ENCODE assay signal across 19 cellular contexts in the genomic region with DNA sequence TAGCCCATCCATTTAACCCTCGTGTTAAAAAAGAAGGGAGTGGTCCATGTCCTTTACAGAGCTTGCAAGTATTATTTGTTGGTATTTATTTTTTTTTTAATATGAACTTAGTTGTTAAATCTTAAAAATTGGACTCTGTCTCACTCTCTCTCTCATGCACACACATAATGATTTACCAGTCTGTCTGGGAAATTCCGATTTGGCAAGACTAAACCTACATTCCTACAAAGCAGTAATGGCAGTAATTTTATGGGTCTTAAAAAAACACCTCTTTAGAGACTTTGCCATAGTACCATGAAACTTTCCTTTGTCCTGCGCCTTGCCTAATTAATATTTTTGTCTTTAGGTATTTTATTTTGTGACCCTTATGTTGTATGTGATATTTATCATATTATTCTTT.
DNase-seq lines count a peak whose midpoint lies in the region; ATAC-seq, FAIRE-seq and TF ChIP-seq lines count a peak whose summit lies in the region.
"Had no signal": no experiment of that assay in that cellular context is flagged by ENCODE, and none has a peak within 500 bp of the region (broad histone marks: within the 10 kb centered on the region; RNA-seq: fewer than 3 reads in every experiment).

No MANE protein-coding gene starts in this region.

- TF ChIP-seq CTCF in epithelial cell of proximal tubule (conservative IDR thresholded peaks at IDR 0.05; ENCODE audit: low read depth, low read length) = no peak

- DNase-seq in epithelial cell of proximal tubule (ENCODE audit: low read depth) = peak; percentile 70
- DNase-seq in kidney glomerular epithelial cell (lab: John Stamatoyannopoulos, UW) = peak; percentile 44
- peak; percentile 86 for DNase-seq in renal cortical epithelial cell (ENCODE audit: low read depth)
- DNase-seq in NCI-H1105 treated with DMSO at 0.1 percent for 48 hours (lab: John Stamatoyannopoulos, UW) = no peak
- DNase-seq in AG08396 (ENCODE audit: low spot score) = no peak
- DNase-seq: BE2C; C1 segment of cervical spinal cord; CD4-positive, CD25-positive, alpha-beta regulatory T cell; CD8-positive, alpha-beta memory T cell; COR-L47; HFFc6 had no signal

- H3K4me3 ChIP-seq in epithelial cell of proximal tubule (ENCODE audit: low read depth, low read length) = no peak overlapping the region
- H3K4me3 ChIP-seq: GM23338 had no signal

- FAIRE-seq in A204.1 (lab: Jason Lieb, UNC) = peak; percentile 68
- FAIRE-seq: D721Med, G401.6, GM12891, H54 had no signal

- no peak for ATAC-seq in GM18502 (IDR thresholded peaks at IDR 0.05; ENCODE audit: poor library complexity, unreplicated experiment)
- ATAC-seq: GM23338, HCT116 had no signal

Comparison
In these comparisons a context has a peak if more than half of its experiments do, and no peak if none do; other contexts are left out.
1. DNase-seq: peak in epithelial cell of proximal tubule (single experiment), kidney glomerular epithelial cell (single experiment) and renal cortical epithelial cell (single experiment); none in NCI-H1105 treated with DMSO at 0.1 percent for 48 hours (single experiment) and AG08396 (single experiment).